In genomic region chr7:55415173-55415778, GRCh38 we compare ENCODE assay signal across 8 cellular contexts. TPM values are rescaled to one million over a fixed set of nuclear protein-coding genes. Genes with fewer than 3 reads are reported as not detected.
DNase-seq lines count a peak whose midpoint lies in the region; ATAC-seq, FAIRE-seq and TF ChIP-seq lines count a peak whose summit lies in the region.

No MANE protein-coding gene starts in this region.

- no peaks in the 10 kb centered on the region; the same call in 1 of the 2 replicates for H3K79me1 ChIP-seq in H1 (ENCODE audit: low read depth, low read length)

- DNase-seq in DMS 273 treated with DMSO at 0.1 percent for 48 hours (lab: John Stamatoyannopoulos, UW) (peak; percentile 54), HL-60 (ENCODE audit: low read depth in 1 of 2, low spot score in 1 of 2) (peak; percentile 43 to 75), H1 (ENCODE audit: low read depth in 1 of 2, low spot score in 2 of 2) (peak; percentile 38 to 91), middle frontal gyrus (ENCODE audit: extremely low spot score, low spot score) (peak; percentile 84)
- peak; percentile 39 for DNase-seq in NK-92 treated with Interleukin-12 subunit alpha and Interleukin-12 subunit beta, amount 100 ng/mL, for 24 hours (lab: John Stamatoyannopoulos, UW)
- peak; percentile 47 to 76 for DNase-seq in activated CD8-positive, alpha-beta memory T cell treated with anti-CD3 and anti-CD28 coated beads for 1 hour (ENCODE audit: extremely low read depth in 1 of 2, low read depth in 1 of 2)
- peak; percentile 76 for DNase-seq in stimulated activated CD8-positive, alpha-beta memory T cell treated with anti-CD3 and anti-CD28 coated beads, Interleukin-7, amount 100 ng/mL, for 24 hours (ENCODE audit: low read depth)

- H3K4ac ChIP-seq in H1 (replicated peaks; ENCODE audit: insufficient read length, low read depth, low read length) = no peak overlapping the region

- H3K4me3 ChIP-seq in HL-60 (replicated peaks; ENCODE audit: insufficient read depth, low read length) (no peak overlapping the region), H1 (ENCODE audit: extremely low read depth in 1 of 4, insufficient read depth in 2 of 4, low read depth in 3 of 4, low read length in 4 of 4) (no peak overlapping the region)

- no peak for TF ChIP-seq POLR2A in H1 (IDR thresholded peaks at IDR 0.05; ENCODE audit: control extremely low read depth in 1 of 2, low read depth in 2 of 2, low read length in 2 of 2)

- no peak overlapping the region for H4K5ac ChIP-seq in H1 (ENCODE audit: insufficient read length, low read depth, low read length)

- no peak overlapping the region for H3K18ac ChIP-seq in H1 (ENCODE audit: extremely low read depth, low read length)

- H2BK15ac ChIP-seq in H1 (ENCODE audit: low read length) = no peak overlapping the region

- peak; percentile 82 for FAIRE-seq in H1 (lab: Jason Lieb, UNC)

- no peaks in the 10 kb centered on the region for H3K9me3 ChIP-seq in H1 (ENCODE audit: insufficient read depth in 2 of 2, low read depth in 1 of 2, low read length in 1 of 2)

- WGBS in H1 (ENCODE audit: extremely low coverage in 1 of 2, insufficient coverage in 1 of 2, insufficient read length in 1 of 2, insufficient replicate concordance in 2 of 2, low coverage in 1 of 2, low lambda C conversion rate in 2 of 2, missing lambda C conversion rate in 1 of 2), 2 experiments = 64% methylated on average over 4 of the region's 6 CpGs; no CpG with 5 or more reads in 1 of the 2 experiments

- H4K91ac ChIP-seq in H1 (replicated peaks; ENCODE audit: insufficient read length, low read length) = no peak overlapping the region

- H3K14ac ChIP-seq in H1 (ENCODE audit: insufficient read length) = no peak overlapping the region

- H2BK20ac ChIP-seq in H1 (ENCODE audit: low read length) = no peak overlapping the region

- no peak for TF ChIP-seq CTCF in HL-60 (IDR thresholded peaks at IDR 0.05; ENCODE audit: insufficient read depth, low read length)
- peak; percentile 66 to 78 (median 68) for TF ChIP-seq CTCF in H1 (IDR thresholded peaks at IDR 0.05; ENCODE audit: control extremely low read depth in 1 of 3, insufficient read depth in 1 of 3, low read depth in 1 of 3, low read length in 3 of 3)

- no peak overlapping the region for H2BK5ac ChIP-seq in H1 (ENCODE audit: low read depth, low read length)

- no peak overlapping the region for H3K23ac ChIP-seq in H1 (ENCODE audit: insufficient read length)

- CTCF ChIA-PET in H1 (lab: Charles Lee; ENCODE audit: partially characterized antibody) = interaction anchor here (0.8 to 4.0 kb wide), 26 partner anchors 7 to 171 kb away, joined by 3 to 17 read pairs (median 4); no protein-coding TSS in a partner anchor

- H4K8ac ChIP-seq in H1 (ENCODE audit: extremely low read depth, insufficient read depth, low read length) = no peak overlapping the region

- H3K4me1 ChIP-seq in H1 (replicated peaks in 1 of 4; ENCODE audit: control insufficient read depth in 3 of 4, insufficient read depth in 4 of 4, low read length in 3 of 4) = no peaks in the 10 kb centered on the region

- peak; percentile 94 for ATAC-seq in GM21367 (IDR thresholded peaks at IDR 0.05; ENCODE audit: unreplicated experiment)

- no peaks in the 10 kb centered on the region for H3K79me2 ChIP-seq in H1 (ENCODE audit: control insufficient read depth in 1 of 2, insufficient read depth in 2 of 2, low read length in 2 of 2)

- peak; percentile 73 to 83 for TF ChIP-seq RAD21 in H1 (IDR thresholded peaks at IDR 0.05 in 1 of 2, conservative IDR thresholded peaks at IDR 0.05 in 1 of 2; ENCODE audit: low read depth in 2 of 2, low read length in 2 of 2)

- no peak overlapping the region for H2BK12ac ChIP-seq in H1 (ENCODE audit: low read depth, low read length)

- H3K27me3 ChIP-seq in HL-60 (ENCODE audit: insufficient read depth, poor library complexity, severe bottlenecking) (no peaks in the 10 kb centered on the region), H1 (replicated peaks in 1 of 4; ENCODE audit: control insufficient read depth in 3 of 4, extremely low read depth in 1 of 4, insufficient read depth in 3 of 4, low read length in 3 of 4) (no peaks in the 10 kb centered on the region)

- H3K4me2 ChIP-seq in H1 (ENCODE audit: insufficient read depth in 1 of 2, low read depth in 2 of 2, low read length in 2 of 2) = no peak overlapping the region

- H3K23me2 ChIP-seq in H1 (ENCODE audit: low read depth, low read length) = no peaks in the 10 kb centered on the region

- no peak overlapping the region for H2AK5ac ChIP-seq in H1 (ENCODE audit: low read depth, low read length)

- no peak overlapping the region for H3K27ac ChIP-seq in HL-60 (replicated peaks)
- H3K27ac ChIP-seq in H1 (ENCODE audit: low read depth, low read length) = no peak overlapping the region

- POLR2A ChIA-PET in H1 (lab: Charles Lee; ENCODE audit: partially characterized antibody) = interaction anchor here (0.8 kb wide), 1 partner anchor 49 kb away, joined by 4 read pairs; no protein-coding TSS in a partner anchor

- H3K36me3 ChIP-seq in H1 (ENCODE audit: control insufficient read depth in 2 of 4, insufficient read depth in 4 of 4, low read length in 3 of 4) = no peaks in the 10 kb centered on the region

- no peak overlapping the region for H3K9ac ChIP-seq in H1 (replicated peaks in 1 of 4; ENCODE audit: extremely low read depth in 1 of 4, low read depth in 3 of 4, low read length in 3 of 4)

- TF ChIP-seq EP300 in H1 (IDR thresholded peaks at IDR 0.05; ENCODE audit: borderline replicate concordance in 1 of 2, low read depth in 2 of 2, low read length in 2 of 2) = no peak

- no peak overlapping the region for H3K56ac ChIP-seq in H1 (replicated peaks; ENCODE audit: insufficient read length, low read depth, low read length)

- H4K20me1 ChIP-seq in H1 (replicated peaks in 1 of 2; ENCODE audit: control insufficient read depth in 1 of 2, insufficient read depth in 2 of 2, low read length in 2 of 2) = no peaks in the 10 kb centered on the region

- no peak overlapping the region for H2AFZ ChIP-seq in H1 (ENCODE audit: low read length)

- no peak overlapping the region for H2BK120ac ChIP-seq in H1 (replicated peaks; ENCODE audit: low read depth, low read length)

TF ChIP-seq in H1, 55 proteins besides CTCF, POLR2A, EP300 and RAD21:
- no peak for TF ChIP-seq BRCA1 (IDR thresholded peaks at IDR 0.05; ENCODE audit: low read depth, low read length)
- TF ChIP-seq, protein P1, sequence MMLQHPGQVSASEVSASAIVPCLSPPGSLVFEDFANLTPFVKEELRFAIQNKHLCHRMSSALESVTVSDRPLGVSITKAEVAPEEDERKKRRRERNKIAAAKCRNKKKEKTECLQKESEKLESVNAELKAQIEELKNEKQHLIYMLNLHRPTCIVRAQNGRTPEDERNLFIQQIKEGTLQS (IDR thresholded peaks at IDR 0.05; ENCODE audit: insufficient read depth, low read depth, low read length) = no peak
- TF ChIP-seq GABPA (IDR thresholded peaks at IDR 0.05; ENCODE audit: borderline replicate concordance, insufficient read depth, low read length) = no peak
- TF ChIP-seq KDM1A (IDR thresholded peaks at IDR 0.05; ENCODE audit: borderline replicate concordance, low read length) = no peak
- TF ChIP-seq JUN (IDR thresholded peaks at IDR 0.05; ENCODE audit: low read depth, low read length) = no peak
- TF ChIP-seq FOSL1 (IDR thresholded peaks at IDR 0.05; ENCODE audit: insufficient read depth, low read depth, low read length) = no peak
- TF ChIP-seq TAF7 (optimal IDR thresholded peaks at IDR 0.05; ENCODE audit: borderline replicate concordance, low read depth, low read length) = no peak
- no peak for TF ChIP-seq CBX8 (IDR thresholded peaks at IDR 0.05; ENCODE audit: borderline replicate concordance, low read depth, low read length)
- TF ChIP-seq SIX5 (IDR thresholded peaks at IDR 0.05; ENCODE audit: low read depth, low read length) = no peak
- no peak for TF ChIP-seq ZNF274 (IDR thresholded peaks at IDR 0.05; ENCODE audit: borderline replicate concordance, extremely low read depth, low read length)
- no peak for TF ChIP-seq CHD2 (IDR thresholded peaks at IDR 0.05; ENCODE audit: low read length)
- no peak for TF ChIP-seq SP2 (IDR thresholded peaks at IDR 0.05; ENCODE audit: low read length)
- TF ChIP-seq USF2 (IDR thresholded peaks at IDR 0.05; ENCODE audit: low read length) = no peak
- TF ChIP-seq PHF8 (conservative IDR thresholded peaks at IDR 0.05; ENCODE audit: low read depth, low read length) = no peak
- no peak for TF ChIP-seq ASH2L (IDR thresholded peaks at IDR 0.05; ENCODE audit: low read length)
- no peak for TF ChIP-seq RBBP5 (IDR thresholded peaks at IDR 0.05; ENCODE audit: borderline replicate concordance, low read depth, low read length)
- no peak for TF ChIP-seq SUZ12 (IDR thresholded peaks at IDR 0.05; ENCODE audit: low read length)
- no peak for TF ChIP-seq TAF1 (IDR thresholded peaks at IDR 0.05; ENCODE audit: low read depth, low read length)
- no peak for TF ChIP-seq CTBP2 (IDR thresholded peaks at IDR 0.05; ENCODE audit: borderline replicate concordance, insufficient read depth, insufficient read length, low read length)

RNA-seq across cellular contexts. Expression of gene LANCL2, which starts 50.1 kb away (rescaled TPM):
- total RNA-seq in H1 (2021; fragmentation: NEBNext Ultra II Directional; extraction: Animal tissue kit (Norgen Biotek cat#: 25700)) = 9.2 and 11.4 TPM in 2 replicates
- polyA plus RNA-seq in H1 (2011; rRNA removed) = 9.5 and 10.7 TPM in 2 replicates
- polyA plus RNA-seq in H1 (2011; cell fraction: cytosol; rRNA removed) = 11.0 TPM
- 12.0 TPM for polyA plus RNA-seq in H1 (2011; cell fraction: nucleus; rRNA removed)
- 8.8 to 11.4 TPM (median 10.5 TPM) in 4 replicates for polyA plus RNA-seq in H1 (2012, experiment 1 of 2)
- 5.8 TPM for polyA plus RNA-seq in H1 (2012, experiment 2 of 2)
- polyA plus RNA-seq in H1 (2013, experiment 1 of 2) = 6.4 TPM
- 6.4 TPM for polyA plus RNA-seq in H1 (2013, experiment 2 of 2)
- 14.9 and 18.8 TPM in 2 replicates for polyA minus RNA-seq in H1 (2011; rRNA and poly(A)+ RNA removed)
- polyA minus RNA-seq in H1 (2011; cell fraction: cytosol; rRNA and poly(A)+ RNA removed) = 2.6 TPM
- polyA minus RNA-seq in H1 (2011; cell fraction: nucleus; rRNA and poly(A)+ RNA removed) = 5.3 TPM
